ENCODE assay signal across 13 cellular contexts in genomic region chr11:36162909-36163434, GRCh38.
DNase-seq lines count a peak whose midpoint lies in the region; ATAC-seq lines count a peak whose summit lies in the region.
"Had no signal": no experiment of that assay in that cellular context is flagged by ENCODE, and none has a peak within 500 bp of the region (broad histone marks: within the 10 kb centered on the region; RNA-seq: fewer than 3 reads in every experiment).

No MANE protein-coding gene starts in this region.

- no peaks in the 10 kb centered on the region for H3K9me3 ChIP-seq in mesodermal cell (ENCODE audit: control insufficient read depth, low read length)
- H3K9me3 ChIP-seq: Caco-2 had no signal

- H3K36me3 ChIP-seq in mesodermal cell (ENCODE audit: control insufficient read depth, insufficient read depth, low read length), result no peaks in the 10 kb centered on the region

- no peak overlapping the region for H3K4me3 ChIP-seq in mesodermal cell (ENCODE audit: extremely low read depth, insufficient read depth, low read length, poor library complexity, severe bottlenecking)
- H3K4me3 ChIP-seq: skin epidermis had no signal

- H3K27ac ChIP-seq in mesodermal cell (ENCODE audit: low read depth, low read length, severe bottlenecking), result peak overlapping the region; percentile 63
- H3K27ac ChIP-seq: skin epidermis had no signal

- peaks cover 19% of the 10 kb centered on the region for H3K4me1 ChIP-seq in mesodermal cell (ENCODE audit: control insufficient read depth, insufficient read depth, low read length, poor library complexity, severe bottlenecking)
- H3K4me1 ChIP-seq: Caco-2 had no signal

- DNase-seq in DMS 273 (lab: John Stamatoyannopoulos, UW; ENCODE audit: unreplicated experiment), result peak; percentile 49
- DNase-seq in NCI-H1105 treated with DMSO at 0.1 percent for 48 hours (lab: John Stamatoyannopoulos, UW), result peak; percentile 89
- peak; percentile 30 for DNase-seq in astrocyte of the hippocampus (ENCODE audit: low read depth, low spot score)
- no peak for DNase-seq in activated CD4-positive, alpha-beta T cell treated with anti-CD3 and anti-CD28 coated beads for 48 hours
- DNase-seq: activated naive CD8-positive, alpha-beta T cell treated with anti-CD3 and anti-CD28 coated beads, Interleukin-2, amount 50 U/mL, for 24 hours; Caco-2; naive B cell; NCI-H2107; stimulated activated CD4-positive, alpha-beta T cell treated with anti-CD3 and anti-CD28 coated beads, Interleukin-4, amount 100 ng/mL, for 1 hour had no signal

- ATAC-seq in HG02981 (IDR thresholded peaks at IDR 0.05; ENCODE audit: unreplicated experiment), result no peak
- no peak for ATAC-seq in GM18868 (IDR thresholded peaks at IDR 0.05; ENCODE audit: unreplicated experiment)
- ATAC-seq: activated naive CD8-positive, alpha-beta T cell treated with anti-CD3 and anti-CD28 coated beads, Interleukin-2, amount 50 U/mL, for 24 hours had no signal

- 85 to 90% methylated on average over 3 to 4 of the region's 4 CpGs for WGBS in mesodermal cell (ENCODE audit: insufficient coverage in 2 of 2), 2 experiments
